ENCODE assay signal across 8 cellular contexts in genomic region chr13:99380921-99381645, GRCh38.
DNase-seq lines count a peak whose midpoint lies in the region; ATAC-seq and TF ChIP-seq lines count a peak whose summit lies in the region.

No MANE protein-coding gene starts in this region.

- H3K4me1 Mint-ChIP-seq in natural killer cell, result peaks cover 49 to 58% of the 10 kb centered on the region in 2 donors

- ATAC-seq in GM18505 (IDR thresholded peaks at IDR 0.05; ENCODE audit: unreplicated experiment) (peak; percentile 40), HG02870 (IDR thresholded peaks at IDR 0.05; ENCODE audit: unreplicated experiment) (peak; percentile 87), natural killer cell (peak; percentile 79 to 91 (median 91))

- no peak for TF ChIP-seq EP300 in suprapubic skin (IDR thresholded peaks at IDR 0.05)

- no peak overlapping the region for H3K4me3 ChIP-seq in A673 (ENCODE audit: low read depth, low read length, poor library complexity, severe bottlenecking)
- H3K4me3 ChIP-seq in suprapubic skin, result no peak overlapping the region

- peak overlapping the region; percentile 87 to 88 for H3K27ac Mint-ChIP-seq in natural killer cell

- H3K4me1 ChIP-seq in A673 (ENCODE audit: insufficient read depth, low read length, poor library complexity, severe bottlenecking) (no peaks in the 10 kb centered on the region), suprapubic skin (peaks cover 12% of the 10 kb centered on the region)

- H3K4me3 Mint-ChIP-seq in natural killer cell, result peak overlapping the region; percentile 75

- peak; percentile 80 for DNase-seq in activated CD8-positive, alpha-beta memory T cell treated with anti-CD3 and anti-CD28 coated beads, Interleukin-2, amount 50 U/mL, for 48 hours
- DNase-seq in natural killer cell (peak; percentile 55), A673 (ENCODE audit: low spot score) (no peak), medulla oblongata (ENCODE audit: extremely low spot score) (no peak), COLO668 (lab: John Stamatoyannopoulos, UW; ENCODE audit: unreplicated experiment) (no peak), suprapubic skin (ENCODE audit: low spot score in 2 of 2) (no peak)

- POLR2A ChIA-PET in A673 (lab: Charles Lee; ENCODE audit: low non-redundant PET), result no interaction called here

- peak; percentile 22 for TF ChIP-seq POLR2A in GM18505 (IDR thresholded peaks at IDR 0.05; ENCODE audit: borderline replicate concordance, extremely low read depth, insufficient read depth, insufficient read length)
- TF ChIP-seq POLR2A in suprapubic skin (IDR thresholded peaks at IDR 0.05), result no peak

- no peaks in the 10 kb centered on the region for H3K9me3 ChIP-seq in A673 (ENCODE audit: low read depth, low read length, poor library complexity, severe bottlenecking)
- H3K9me3 ChIP-seq in suprapubic skin, result no peaks in the 10 kb centered on the region

- intact Hi-C loops in natural killer cell (cut with micrococcal nuclease) (loop anchor here (1.0 to 5.0 kb wide), 4 partner anchors 25 to 109 kb away; no protein-coding TSS in a partner anchor), A673 (cut with micrococcal nuclease; ENCODE audit: unreplicated experiment) (no loop called here)

- WGBS in suprapubic skin, result 94% methylated on average over 15 of the region's 15 CpGs

- no TSS peak for BruUV-seq in A673 (replicated peaks; lab: Mats Ljungman, UMichigan)

- peaks cover 0 to 3% of the 10 kb centered on the region in 2 donors for H3K27me3 Mint-ChIP-seq in natural killer cell (ENCODE audit: low read depth in 2 of 2)

- no peaks in the 10 kb centered on the region for H3K36me3 Mint-ChIP-seq in natural killer cell

- H3K9me3 Mint-ChIP-seq in natural killer cell, result no peaks in the 10 kb centered on the region

- no peak for TF ChIP-seq CTCF in natural killer cell (IDR thresholded peaks at IDR 0.05)
- no peak for TF ChIP-seq CTCF in A673 (conservative IDR thresholded peaks at IDR 0.05; ENCODE audit: low read depth, low read length)
- TF ChIP-seq CTCF in suprapubic skin (IDR thresholded peaks at IDR 0.05), result no peak

- CTCF ChIA-PET in A673 (lab: Charles Lee), result interaction anchor here (0.6 kb wide), 1 partner anchor 96 kb away, joined by 5 read pairs; no protein-coding TSS in a partner anchor

- no peaks in the 10 kb centered on the region for H3K36me3 ChIP-seq in A673 (ENCODE audit: insufficient read depth, low read length, poor library complexity, severe bottlenecking)
- peaks cover 25% of the 10 kb centered on the region for H3K36me3 ChIP-seq in suprapubic skin

- H3K27ac ChIP-seq in A673 (ENCODE audit: low read depth, low read length, poor library complexity, severe bottlenecking), result no peak overlapping the region
- H3K27ac ChIP-seq in suprapubic skin, result no peak overlapping the region

- H3K27me3 ChIP-seq in A673 (replicated peaks; ENCODE audit: insufficient read depth, low read depth, low read length, poor library complexity) (no peaks in the 10 kb centered on the region), suprapubic skin (no peaks in the 10 kb centered on the region)

Comparison
In these comparisons a context has a peak if more than half of its experiments do, and no peak if none do; other contexts are left out.
1. ATAC-seq: peak in every context shown above with its lines; median percentile 91 in natural killer cell; 87 in HG02870; 40 in GM18505.
2. DNase-seq: peak in activated CD8-positive, alpha-beta memory T cell treated with anti-CD3 and anti-CD28 coated beads, Interleukin-2, amount 50 U/mL, for 48 hours (single experiment) and natural killer cell (single experiment); none in A673 (single experiment), medulla oblongata (single experiment), COLO668 (single experiment) and suprapubic skin (0 of 2).